In the genomic region with DNA sequence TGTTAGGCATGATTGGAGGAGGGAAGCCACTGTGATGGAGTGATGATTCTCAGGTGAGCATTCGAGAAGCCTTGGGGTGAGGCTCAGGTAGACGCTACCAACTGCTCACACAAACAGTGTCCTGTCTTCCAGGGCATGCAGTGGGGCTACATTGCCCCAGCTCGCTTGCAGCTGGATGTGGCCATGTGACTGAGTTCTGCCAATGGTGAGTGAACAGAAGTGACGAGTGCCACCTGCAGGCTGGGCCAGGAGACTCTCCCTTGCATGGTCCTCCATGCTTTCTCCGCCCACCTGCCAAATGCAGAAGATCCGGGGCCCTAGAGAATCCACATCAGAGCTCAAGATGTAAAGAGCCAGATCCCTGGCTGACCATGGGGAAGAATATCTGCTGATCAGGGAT, we compare ENCODE assay signal across 8 cellular contexts.
A peak's percentile ranks its signal among the peaks of the same experiment; 100 is the strongest.
DNase-seq lines count a peak whose midpoint lies in the region; ATAC-seq and TF ChIP-seq lines count a peak whose summit lies in the region.

No MANE protein-coding gene starts in this region.

- no peak overlapping the region for H2AFZ ChIP-seq in mammary epithelial cell (ENCODE audit: low read depth, low read length)

- H3K4me2 ChIP-seq in mammary epithelial cell (ENCODE audit: insufficient read depth, low read depth, low read length): no peak overlapping the region

- no peak overlapping the region for H3K4me3 ChIP-seq in mammary epithelial cell (replicated peaks in 1 of 3; ENCODE audit: insufficient read depth in 1 of 3, low read depth in 2 of 3, low read length in 3 of 3)

- DNase-seq in NK-92 treated with Interleukin-12 subunit alpha and Interleukin-12 subunit beta, amount 100 ng/mL, for 24 hours (lab: John Stamatoyannopoulos, UW): peak; percentile 27
- DNase-seq in NK-92 (lab: John Stamatoyannopoulos, UW; ENCODE audit: unreplicated experiment) (no peak), NCI-H69 (lab: John Stamatoyannopoulos, UW) (peak; percentile 64), mammary epithelial cell (peak; percentile 9), superior temporal gyrus (ENCODE audit: extremely low spot score) (no peak), NCI-H446 treated with DMSO at 0.1 percent for 48 hours (lab: John Stamatoyannopoulos, UW) (no peak)
- DNase-seq in stimulated activated CD4-positive, alpha-beta T cell treated with anti-CD3 and anti-CD28 coated beads, Interleukin-12 subunit alpha, Interleukin-12 subunit beta, amount 100 ng/mL, for 48 hours (ENCODE audit: low read depth in 2 of 3, low spot score in 1 of 3): peak; percentile 26 to 37 (median 28)

- H3K4me1 ChIP-seq in mammary epithelial cell (ENCODE audit: insufficient read depth, low read length): no peaks in the 10 kb centered on the region

- H3K79me2 ChIP-seq in mammary epithelial cell (ENCODE audit: insufficient read depth, low read length): no peaks in the 10 kb centered on the region

- H3K9me3 ChIP-seq in mammary epithelial cell (replicated peaks; ENCODE audit: insufficient read depth, low read length): no peaks in the 10 kb centered on the region

- no peaks in the 10 kb centered on the region for H4K20me1 ChIP-seq in mammary epithelial cell (ENCODE audit: insufficient read depth, low read length)

- H3K9ac ChIP-seq in mammary epithelial cell (ENCODE audit: insufficient read depth, low read length): no peak overlapping the region

- no peak for ATAC-seq in GM21786 (IDR thresholded peaks at IDR 0.05; ENCODE audit: unreplicated experiment)

- H3K27ac ChIP-seq in mammary epithelial cell (ENCODE audit: insufficient read depth, low read depth, low read length): no peak overlapping the region

- BruUV-seq in mammary epithelial cell (replicated peaks; lab: Mats Ljungman, UMichigan): no TSS peak

- dilution Hi-C loops in mammary epithelial cell (cut with HindIII; ENCODE audit: low sequenced_read_pairs): loop anchor here (25.0 kb wide), 1 partner anchor 214 kb away; no protein-coding TSS in a partner anchor

- CTCF ChIA-PET in mammary epithelial cell (lab: Charles Lee; ENCODE audit: low non-redundant PET): interaction anchor here (0.5 kb wide), 1 partner anchor 168 kb away, joined by 5 read pairs; no protein-coding TSS in a partner anchor

- H3K27me3 ChIP-seq in mammary epithelial cell (ENCODE audit: insufficient read depth, low read length): peaks cover 2% of the 10 kb centered on the region

- WGBS in mammary epithelial cell (ENCODE audit: low coverage, missing lambda C conversion rate): 62% methylated on average over 6 of the region's 6 CpGs

- intact Hi-C loops in mammary epithelial cell (cut with micrococcal nuclease): no loop called here

- in situ Hi-C loops in mammary epithelial cell (cut with MboI; ENCODE audit: low sequenced_read_pairs in 2 of 2): loop anchor here in 1 of 2 donors (25.0 kb wide), 2 partner anchors 189 to 414 kb away; partner anchors contain the start of gene BCR

- no peaks in the 10 kb centered on the region for H3K36me3 ChIP-seq in mammary epithelial cell (ENCODE audit: insufficient read depth, low read length)

- TF ChIP-seq CTCF in mammary epithelial cell (conservative IDR thresholded peaks at IDR 0.05 in 1 of 2, IDR thresholded peaks at IDR 0.05 in 1 of 2; ENCODE audit: extremely low read depth in 1 of 2, insufficient read depth in 1 of 2, low read depth in 1 of 2, low read length in 2 of 2): peak; percentile 13 to 30

Comparison
In these comparisons a context has a peak if more than half of its experiments do, and no peak if none do; other contexts are left out.
1. DNase-seq: peak in NK-92 treated with Interleukin-12 subunit alpha and Interleukin-12 subunit beta, amount 100 ng/mL, for 24 hours (single experiment), NCI-H69 (single experiment), mammary epithelial cell (single experiment) and stimulated activated CD4-positive, alpha-beta T cell treated with anti-CD3 and anti-CD28 coated beads, Interleukin-12 subunit alpha, Interleukin-12 subunit beta, amount 100 ng/mL, for 48 hours (3 of 3); none in NK-92 (single experiment), superior temporal gyrus (single experiment) and NCI-H446 treated with DMSO at 0.1 percent for 48 hours (single experiment).